In genomic region chr1:153728305-153729066, GRCh38 we compare ENCODE assay signal across 8 cellular contexts. TPM values are rescaled to one million over a fixed set of nuclear protein-coding genes. Genes with fewer than 3 reads are reported as not detected.
DNase-seq lines count a peak whose midpoint lies in the region; ATAC-seq, FAIRE-seq and TF ChIP-seq lines count a peak whose summit lies in the region.

No MANE protein-coding gene starts in this region.

- H3K27me3 ChIP-seq in CD4-positive, alpha-beta memory T cell (ENCODE audit: insufficient read depth, low read length) = no peaks in the 10 kb centered on the region
- H3K27me3 ChIP-seq in SJCRH30 = no peaks in the 10 kb centered on the region
- H3K27me3 ChIP-seq in astrocyte (ENCODE audit: insufficient read depth, low read length) = no peaks in the 10 kb centered on the region
- H3K27me3 ChIP-seq in iPS DF 6.9 (ENCODE audit: control insufficient read depth, insufficient read depth, low read length) = no peaks in the 10 kb centered on the region
- no peaks in the 10 kb centered on the region for H3K27me3 ChIP-seq in sigmoid colon

- CTCF ChIA-PET in CD4-positive, alpha-beta memory T cell (lab: Charles Lee; ENCODE audit: partially characterized antibody) = no interaction called here

- peaks cover 19 to 36% (median 29%) of the 10 kb centered on the region in 4 donors for H3K4me1 Mint-ChIP-seq in CD4-positive, alpha-beta memory T cell
- peaks cover 8% of the 10 kb centered on the region for H3K4me1 Mint-ChIP-seq in astrocyte (ENCODE audit: low read depth, unreplicated experiment)

- H3K9me3 ChIP-seq in CD4-positive, alpha-beta memory T cell (ENCODE audit: control insufficient read depth in 1 of 2, low read length in 2 of 2) = no peaks in the 10 kb centered on the region
- no peaks in the 10 kb centered on the region for H3K9me3 ChIP-seq in SJCRH30 (replicated peaks)
- no peaks in the 10 kb centered on the region for H3K9me3 ChIP-seq in astrocyte (ENCODE audit: insufficient read depth, low read depth, low read length)
- H3K9me3 ChIP-seq in iPS DF 6.9 (ENCODE audit: control insufficient read depth, insufficient read depth, low read length) = no peaks in the 10 kb centered on the region
- no peaks in the 10 kb centered on the region for H3K9me3 ChIP-seq in sigmoid colon

- H3K4me1 ChIP-seq in CD4-positive, alpha-beta memory T cell (ENCODE audit: insufficient read depth, low read length) = peaks cover 32% of the 10 kb centered on the region
- no peaks in the 10 kb centered on the region for H3K4me1 ChIP-seq in SJCRH30
- H3K4me1 ChIP-seq in astrocyte (ENCODE audit: insufficient read depth, low read length) = peaks cover 10% of the 10 kb centered on the region
- H3K4me1 ChIP-seq in iPS DF 6.9 (ENCODE audit: control insufficient read depth, insufficient read depth, low read length) = 0 out of 2 replicates have a peak, but pooled peaks cover 2% of the 10 kb centered on the region
- H3K4me1 ChIP-seq in sigmoid colon = peaks cover 0 to 29% (median 22%) of the 10 kb centered on the region in 4 donors

- H3K79me2 ChIP-seq in astrocyte (ENCODE audit: insufficient read depth, low read length) = peaks cover 20% of the 10 kb centered on the region

- H4K20me1 ChIP-seq in astrocyte (ENCODE audit: insufficient read depth, low read length) = no peaks in the 10 kb centered on the region

- H3K36me3 ChIP-seq in CD4-positive, alpha-beta memory T cell (ENCODE audit: insufficient read depth, low read length) = no peaks in the 10 kb centered on the region
- no peaks in the 10 kb centered on the region for H3K36me3 ChIP-seq in SJCRH30
- H3K36me3 ChIP-seq in astrocyte (ENCODE audit: insufficient read depth, low read length) = no peaks in the 10 kb centered on the region
- no peaks in the 10 kb centered on the region for H3K36me3 ChIP-seq in iPS DF 6.9 (ENCODE audit: control insufficient read depth, insufficient read depth, low read length)
- peaks cover 0 to 4% (median 0%) of the 10 kb centered on the region in 4 donors for H3K36me3 ChIP-seq in sigmoid colon

- peak overlapping the region; percentile 93 for H3K27ac ChIP-seq in CD4-positive, alpha-beta memory T cell (ENCODE audit: low read depth, low read length)
- H3K27ac ChIP-seq in SJCRH30 = peak overlapping the region; percentile 90
- H3K27ac ChIP-seq in astrocyte (ENCODE audit: low read depth, low read length) = peak overlapping the region; percentile 89
- no peak overlapping the region for H3K27ac ChIP-seq in iPS DF 6.9 (ENCODE audit: low read length)
- peak overlapping the region; percentile 94 to 100 (median 98) for H3K27ac ChIP-seq in sigmoid colon

- no CpG with 5 or more reads among the region's 19 CpGs for WGBS in iPS DF 6.9 (ENCODE audit: insufficient coverage, insufficient read length)
- WGBS in sigmoid colon, 2 donors = 0 to 2% methylated on average over 19 of the region's 19 CpGs

- peak overlapping the region; percentile 85 for H2AFZ ChIP-seq in astrocyte (ENCODE audit: low read depth, low read length)

- H3K9ac ChIP-seq in astrocyte (ENCODE audit: low read length) = peak overlapping the region; percentile 98

- no peak for TF ChIP-seq POLR2A in sigmoid colon (IDR thresholded peaks at IDR 0.05)

- POLR2A ChIA-PET in CD4-positive, alpha-beta memory T cell (lab: Charles Lee; ENCODE audit: partially characterized antibody) = interaction anchor here (0.5 to 1.9 kb wide), 16 partner anchors 8 to 262 kb away, joined by 3 to 15 read pairs (median 4); partner anchors contain the start of genes CHTOP, ILF2 and RPS27

- peak in 1 of 5 donors; percentile 9 for DNase-seq in CD4-positive, alpha-beta memory T cell
- DNase-seq in SJCRH30 (peak; percentile 65 to 68), astrocyte (ENCODE audit: low read depth) (peak; percentile 39), iPS DF 6.9 (ENCODE audit: low read depth, low spot score) (no peak), sigmoid colon (peak; percentile 86)

- peaks cover 0 to 2% (median 0%) of the 10 kb centered on the region in 8 donors for H3K9me3 Mint-ChIP-seq in CD4-positive, alpha-beta memory T cell
- H3K9me3 Mint-ChIP-seq in astrocyte (ENCODE audit: unreplicated experiment) = no peaks in the 10 kb centered on the region

- peak overlapping the region; percentile 79 to 98 for H3K4me3 ChIP-seq in CD4-positive, alpha-beta memory T cell (ENCODE audit: low read length in 2 of 2)
- peak overlapping the region; percentile 93 for H3K4me3 ChIP-seq in SJCRH30
- H3K4me3 ChIP-seq in astrocyte (ENCODE audit: insufficient read depth, low read depth, low read length) = peak overlapping the region; percentile 81
- peak overlapping the region; percentile 76 for H3K4me3 ChIP-seq in iPS DF 6.9 (ENCODE audit: low read length)
- peak overlapping the region; percentile 70 to 93 (median 86) for H3K4me3 ChIP-seq in sigmoid colon

- H3K4me3 Mint-ChIP-seq in CD4-positive, alpha-beta memory T cell = peak overlapping the region; percentile 88 to 96 (median 93)
- H3K4me3 Mint-ChIP-seq in astrocyte (ENCODE audit: unreplicated experiment) = peak overlapping the region; percentile 92

- peaks cover 8% of the 10 kb centered on the region in 2 donors for H3K36me3 Mint-ChIP-seq in CD4-positive, alpha-beta memory T cell
- H3K36me3 Mint-ChIP-seq in astrocyte (ENCODE audit: low read depth, unreplicated experiment) = peaks cover 4% of the 10 kb centered on the region

- no peak for FAIRE-seq in astrocyte (lab: Jason Lieb, UNC)

- TF ChIP-seq CTCF in astrocyte (IDR thresholded peaks at IDR 0.05; ENCODE audit: insufficient read depth, low read depth, low read length) (no peak), sigmoid colon (IDR thresholded peaks at IDR 0.05) (no peak)

- H3K27me3 Mint-ChIP-seq in CD4-positive, alpha-beta memory T cell = no peaks in the 10 kb centered on the region
- H3K27me3 Mint-ChIP-seq in astrocyte (ENCODE audit: low read depth, unreplicated experiment) = no peaks in the 10 kb centered on the region

- no peak for TF ChIP-seq EP300 in sigmoid colon (IDR thresholded peaks at IDR 0.05)

- H3K27ac Mint-ChIP-seq in CD4-positive, alpha-beta memory T cell = peak overlapping the region; percentile 93 to 99 (median 97)
- H3K27ac Mint-ChIP-seq in astrocyte (ENCODE audit: unreplicated experiment) = peak overlapping the region; percentile 97

- peak overlapping the region; percentile 99 for H3K4me2 ChIP-seq in astrocyte (ENCODE audit: low read length)

- ATAC-seq in HG03457 (IDR thresholded peaks at IDR 0.05; ENCODE audit: unreplicated experiment) (peak; percentile 6), HG02884 (IDR thresholded peaks at IDR 0.05; ENCODE audit: unreplicated experiment) (no peak), HG02623 (IDR thresholded peaks at IDR 0.05; ENCODE audit: unreplicated experiment) (no peak)

- intact Hi-C loops in CD4-positive, alpha-beta memory T cell (cut with micrococcal nuclease) = loop anchor here (2.0 kb wide), 1 partner anchor 54 kb away; no protein-coding TSS in a partner anchor
- intact Hi-C loops in sigmoid colon (cut with DNase I) = loop anchor here (2.0 to 5.0 kb wide), 2 partner anchors 58 to 156 kb away; partner anchors contain the start of gene ILF2

RNA-seq across cellular contexts. Expression of gene INTS3, which starts 0.6 kb away (rescaled TPM):
- 10 to 100 TPM; 49.1 to 53.0 TPM for total RNA-seq in CD4-positive, alpha-beta memory T cell
- 10 to 100 TPM in 1 of 2 donors, 1 to 10 TPM in 1; 8.1 to 12.5 TPM for polyA plus RNA-seq in CD4-positive, alpha-beta memory T cell
- total RNA-seq in SJCRH30 (2014; rRNA removed; shearing (Covaris generic)) = 25.9 and 28.5 TPM in 2 replicates
- total RNA-seq in astrocyte = 39.5 and 40.2 TPM in 2 replicates
- 10 to 100 TPM; 31.4 to 53.7 (median 37.3) TPM for total RNA-seq in sigmoid colon
- 10 to 100 TPM in 1 of 3 donors, 1 to 10 TPM in 2; 5.4 to 30.8 (median 6.2) TPM for polyA plus RNA-seq in sigmoid colon

RNA-seq across cellular contexts. Expression of gene SLC27A3, which starts 46.7 kb away (rescaled TPM):
- 10 to 100 TPM; 18.2 to 20.5 TPM for total RNA-seq in CD4-positive, alpha-beta memory T cell
- 1 to 10 TPM; 7.9 to 9.2 TPM for polyA plus RNA-seq in CD4-positive, alpha-beta memory T cell
- 1.6 and 2.1 TPM in 2 replicates for total RNA-seq in SJCRH30 (2014; rRNA removed; shearing (Covaris generic))
- 5.9 and 8.5 TPM in 2 replicates for total RNA-seq in astrocyte
- total RNA-seq in sigmoid colon = 10 to 100 TPM; 19.7 to 45.7 (median 23.9) TPM
- polyA plus RNA-seq in sigmoid colon = 10 to 100 TPM in 2 of 3 donors, 1 to 10 TPM in 1; 1.6 to 23.4 (median 15.0) TPM

RNA-seq across cellular contexts. Expression of gene NPR1, which starts 50.0 kb away (rescaled TPM):
- total RNA-seq in CD4-positive, alpha-beta memory T cell = not detected
- not detected for polyA plus RNA-seq in CD4-positive, alpha-beta memory T cell
- 0.06 TPM in 1 of 2 replicates, not detected in the other for total RNA-seq in SJCRH30 (2014; rRNA removed; shearing (Covaris generic))
- 0.07 and 0.11 TPM in 2 replicates for total RNA-seq in astrocyte
- total RNA-seq in sigmoid colon = 10 to 100 TPM; 11.1 to 36.2 (median 31.0) TPM
- polyA plus RNA-seq in sigmoid colon = 1 to 10 TPM in 2 of 3 donors, under 1 TPM in 1; 0.23 to 7.6 (median 5.4) TPM

RNA-seq across cellular contexts. Expression of gene ILF2, which starts 57.7 kb away (rescaled TPM):
- 10 to 100 TPM; 82.3 to 87.8 TPM for total RNA-seq in CD4-positive, alpha-beta memory T cell
- polyA plus RNA-seq in CD4-positive, alpha-beta memory T cell = 100 to 1,000 TPM; 136 to 200 TPM
- total RNA-seq in SJCRH30 (2014; rRNA removed; shearing (Covaris generic)) = 366 and 380 TPM in 2 replicates
- total RNA-seq in astrocyte = 176 and 185 TPM in 2 replicates
- 10 to 100 TPM; 59.8 to 94.0 (median 79.7) TPM for total RNA-seq in sigmoid colon
- polyA plus RNA-seq in sigmoid colon = 100 to 1,000 TPM in 2 of 3 donors, 10 to 100 TPM in 1; 88.3 to 166 (median 132) TPM

Comparison
In these comparisons a context has a peak if more than half of its experiments do, and no peak if none do; other contexts are left out.
1. RNA of gene NPR1, which starts 50.0 kb away (total RNA-seq): 11.1 to 36.2 TPM in sigmoid colon; 0.07 to 0.11 TPM in astrocyte, 0.06 TPM in SJCRH30 and not detected in CD4-positive, alpha-beta memory T cell; every median in the first group is over 10 times any median in the second.
2. Peak in every context shown above with its lines, with median percentiles within 50 percentile points of each other: H3K4me3 ChIP-seq.